ENCODE assay signal across 9 cellular contexts in the genomic region with DNA sequence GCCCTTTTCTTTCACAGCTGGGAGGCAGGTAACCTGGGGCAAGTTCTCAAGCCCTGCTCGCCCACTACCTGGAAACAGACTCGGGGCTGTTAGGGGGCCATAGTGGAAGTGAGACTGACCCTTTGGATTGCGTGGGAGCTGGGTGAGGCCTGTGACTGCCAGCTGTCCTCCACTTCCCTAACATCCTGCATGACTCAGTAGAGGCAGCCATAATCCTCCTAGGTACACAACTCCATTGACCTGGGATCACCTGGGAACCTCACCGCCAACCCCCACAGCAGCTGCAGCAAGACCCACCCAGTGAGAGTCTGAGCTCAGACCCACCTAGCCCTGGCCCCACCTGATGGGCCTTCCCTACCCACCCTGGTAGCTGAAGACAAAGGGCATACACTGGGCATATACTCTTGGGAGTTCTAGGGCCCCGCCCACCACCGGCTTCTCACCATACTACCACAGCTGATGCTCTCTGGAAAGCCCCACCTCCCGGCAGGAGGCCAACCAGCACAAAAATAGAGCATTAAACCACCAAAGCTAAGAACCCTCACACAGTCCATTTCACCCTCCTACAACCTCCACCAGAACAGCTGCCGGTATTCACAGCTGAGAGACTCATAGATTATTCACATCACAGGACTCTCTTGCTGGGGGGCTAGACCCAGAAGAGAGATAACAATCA.
DNase-seq lines count a peak whose midpoint lies in the region; ATAC-seq and TF ChIP-seq lines count a peak whose summit lies in the region.
"Had no signal": no experiment of that assay in that cellular context is flagged by ENCODE, and none has a peak within 500 bp of the region (broad histone marks: within the 10 kb centered on the region; RNA-seq: fewer than 3 reads in every experiment).

No MANE protein-coding gene starts in this region.

- no peaks in the 10 kb centered on the region for H3K27me3 ChIP-seq in KMS-11 (ENCODE audit: insufficient read depth, low read depth)

- peak overlapping the region; percentile 44 for H3K4me2 ChIP-seq in KMS-11

- H3K4me3 Mint-ChIP-seq in mesothelial cell of epicardium, result no peak overlapping the region
- H3K4me3 Mint-ChIP-seq: activated naive CD8-positive, alpha-beta T cell had no signal

- H2AFZ ChIP-seq in KMS-11 (ENCODE audit: low read depth), result peak overlapping the region; percentile 25; the same call in 1 of the 2 replicates

- no peaks in the 10 kb centered on the region for H3K36me3 ChIP-seq in KMS-11 (ENCODE audit: insufficient read depth)

- no peak overlapping the region for H3K27ac Mint-ChIP-seq in mesothelial cell of epicardium
- H3K27ac Mint-ChIP-seq: activated naive CD8-positive, alpha-beta T cell had no signal

- peaks cover 19% of the 10 kb centered on the region for H3K27me3 Mint-ChIP-seq in mesothelial cell of epicardium (ENCODE audit: low read depth)

- H3K4me3 ChIP-seq in KMS-11 (IDR thresholded peaks at IDR 0.05; ENCODE audit: insufficient read depth, low read depth, low read length), result no peak overlapping the region

- no peaks in the 10 kb centered on the region for H3K36me3 Mint-ChIP-seq in mesothelial cell of epicardium
- H3K36me3 Mint-ChIP-seq: activated naive CD8-positive, alpha-beta T cell had no signal

- TF ChIP-seq CTCF in KMS-11 (conservative IDR thresholded peaks at IDR 0.05; ENCODE audit: low read depth, low read length), result no peak
- TF ChIP-seq CTCF in mesothelial cell of epicardium (IDR thresholded peaks at IDR 0.05; ENCODE audit: unreplicated experiment), result no peak

- ATAC-seq in GM18907 (IDR thresholded peaks at IDR 0.05; ENCODE audit: unreplicated experiment), result peak; percentile 87
- peak; percentile 78 for ATAC-seq in HG02588 (IDR thresholded peaks at IDR 0.05; ENCODE audit: unreplicated experiment)

- peaks cover 33% of the 10 kb centered on the region for H3K4me1 ChIP-seq in KMS-11 (ENCODE audit: low read depth, poor library complexity, severe bottlenecking)

- no peak overlapping the region for H3K9ac ChIP-seq in KMS-11

- DNase-seq in non-pigmented ciliary epithelial cell (ENCODE audit: low read depth) (peak; percentile 52), caudate nucleus (lab: John Stamatoyannopoulos, UW) (no peak), NCI-H524 (lab: John Stamatoyannopoulos, UW) (no peak), mesothelial cell of epicardium (ENCODE audit: low spot score in 2 of 2, unreplicated experiment in 2 of 2) (no peak)
- DNase-seq: H7 had no signal

- H3K4me1 Mint-ChIP-seq in mesothelial cell of epicardium, result peaks cover 4% of the 10 kb centered on the region

- no peaks in the 10 kb centered on the region for H4K20me1 ChIP-seq in KMS-11 (ENCODE audit: insufficient read depth)

- H3K27ac ChIP-seq in KMS-11 (0 out of 2 replicates have a peak overlapping the region, but pooled peaks have one; percentile 17), caudate nucleus (ENCODE audit: low read depth, low read length) (no peak overlapping the region)

- peaks cover 42% of the 10 kb centered on the region for H3K9me3 Mint-ChIP-seq in mesothelial cell of epicardium

- H3K79me2 ChIP-seq in KMS-11 (ENCODE audit: insufficient read depth, low read depth), result no peaks in the 10 kb centered on the region
